ENCODE assay signal across 26 cellular contexts in the genomic region with DNA sequence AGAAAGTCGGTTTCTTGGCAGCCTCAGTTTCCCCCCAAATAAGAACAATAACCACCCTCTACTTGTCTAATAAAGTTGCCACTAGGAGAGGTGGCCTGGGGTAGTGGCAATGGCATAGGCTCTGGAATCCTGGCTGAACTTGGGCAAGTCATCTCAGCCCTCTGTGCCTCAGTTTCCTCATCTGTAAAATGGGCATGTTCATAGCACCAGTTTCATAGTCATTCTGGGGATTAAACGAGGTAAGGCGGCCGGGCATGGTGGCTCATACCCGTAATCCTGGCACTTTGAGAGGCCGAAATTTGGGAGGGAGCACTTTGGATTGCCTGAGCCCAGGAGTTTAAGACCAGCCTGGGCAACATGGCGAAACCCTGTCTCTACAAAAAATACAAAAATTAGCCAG.
"Had no signal": no experiment of that assay in that cellular context is flagged by ENCODE, and none has a peak within 500 bp of the region (broad histone marks: within the 10 kb centered on the region; RNA-seq: fewer than 3 reads in every experiment).

No MANE protein-coding gene starts in this region.

- DNase-seq: stimulated activated CD4-positive, alpha-beta T cell treated with anti-CD3 and anti-CD28 coated beads, Interleukin-2, amount 100 ng/mL, for 48 hours; stimulated activated CD4-positive, alpha-beta T cell treated with anti-CD3 and anti-CD28 coated beads, Interleukin-4, amount 100 ng/mL, for 1 hour; stimulated activated CD4-positive, alpha-beta T cell treated with anti-CD3 and anti-CD28 coated beads, Interleukin-4, amount 100 ng/mL, for 24 hours; stimulated activated CD4-positive, alpha-beta T cell treated with anti-CD3 and anti-CD28 coated beads, Interleukin-4, amount 100 ng/mL, for 4 hours; stimulated activated CD8-positive, alpha-beta memory T cell treated with anti-CD3 and anti-CD28 coated beads, Interleukin-4, amount 100 ng/mL, for 48 hours; stimulated activated naive B cell treated with anti-CD40 and anti-IgM and Interleukin-4, amounts not matched to agents 10 μg/mL and 1 μg/mL and 100 μg/mL, for 72 hours; stimulated activated naive CD4-positive, alpha-beta T cell; stimulated activated naive CD4-positive, alpha-beta T cell treated with Interleukin-2 at 50 U/mL for 16 hours; stimulated activated naive CD8-positive, alpha-beta T cell treated with anti-CD3 and anti-CD28 coated beads, Interleukin-15, amount 100 ng/mL, for 72 hours; stimulated activated naive CD8-positive, alpha-beta T cell treated with anti-CD3 and anti-CD28 coated beads, Interleukin-15, Interleukin-2, amounts not matched to agents 100 U/mL and 50 U/mL, for 24 hours; stomach; substantia nigra; testis; thyroid gland; tibial artery; transverse colon; trophoblast cell; upper lobe of left lung; upper lobe of right lung; uterus had no signal

- ATAC-seq: stimulated activated effector memory CD8-positive, alpha-beta T cell treated with anti-CD3 and anti-CD28 coated beads, Interleukin-12 subunit alpha, Interleukin-12 subunit beta, amount 100 ng/mL, for 72 hours; stimulated activated memory B cell treated with anti-CD40 and anti-IgM and Interleukin-4, amounts not matched to agents 10 μg/mL and 1 μg/mL and 100 μg/mL, for 72 hours; stimulated activated naive B cell treated with anti-CD40 and anti-IgM and Interleukin-4, amounts not matched to agents 10 μg/mL and 1 μg/mL and 100 μg/mL, for 72 hours; stimulated activated naive CD8-positive, alpha-beta T cell treated with anti-CD3 and anti-CD28 coated beads, Interleukin-15, amount 100 ng/mL, for 72 hours; stimulated activated naive CD8-positive, alpha-beta T cell treated with anti-CD3 and anti-CD28 coated beads, Interleukin-15, Interleukin-2, amounts not matched to agents 100 U/mL and 50 U/mL, for 24 hours; upper lobe of right lung had no signal

- H3K4me1 ChIP-seq: stomach, suprapubic skin, testis, thyroid gland, tibial artery, tibial nerve, transverse colon, upper lobe of left lung, upper lobe of right lung, uterus, vagina had no signal

- H3K36me3 ChIP-seq: suprapubic skin, thyroid gland, tibial nerve, transverse colon, upper lobe of left lung, upper lobe of right lung, uterus, vagina had no signal

- H3K9me3 ChIP-seq: stomach, suprapubic skin, testis, thoracic aorta, thyroid gland, tibial artery, tibial nerve, transverse colon, upper lobe of left lung, upper lobe of right lung, uterus, vagina had no signal

- H3K27me3 ChIP-seq: stomach, testis, thyroid gland, tibial artery, tibial nerve, transverse colon, upper lobe of left lung, upper lobe of right lung, uterus, vagina had no signal

- H3K27ac ChIP-seq: stomach, suprapubic skin, testis, thoracic aorta, thyroid gland, tibial artery, tibial nerve, transverse colon, upper lobe of left lung, upper lobe of right lung, uterus, vagina had no signal

- H3K4me3 ChIP-seq: stomach, suprapubic skin, testis, thoracic aorta, thyroid gland, tibial artery, tibial nerve, transverse colon, upper lobe of left lung, upper lobe of right lung, uterus, vagina had no signal
